In genomic region chr2:1598800-1599199, GRCh38 we compare ENCODE assay signal across 24 cellular contexts.
DNase-seq lines count a peak whose midpoint lies in the region; ATAC-seq and TF ChIP-seq lines count a peak whose summit lies in the region.
"Had no signal": no experiment of that assay in that cellular context is flagged by ENCODE, and none has a peak within 500 bp of the region (broad histone marks: within the 10 kb centered on the region; RNA-seq: fewer than 3 reads in every experiment).

No MANE protein-coding gene starts in this region.

- peak overlapping the region; percentile 56 for H2AK9ac ChIP-seq in IMR-90 (replicated peaks; ENCODE audit: low read depth, low read length, poor library complexity)

- no peak overlapping the region for H3K4me3 ChIP-seq in IMR-90 (ENCODE audit: insufficient read depth, low read depth, low read length)
- no peak overlapping the region for H3K4me3 ChIP-seq in coronary artery

- TF ChIP-seq CTCF in IMR-90 (conservative IDR thresholded peaks at IDR 0.05; ENCODE audit: low read depth, low read length) (no peak), coronary artery (IDR thresholded peaks at IDR 0.05) (no peak)

- peak overlapping the region; percentile 86; the same call in 1 of the 3 replicates for H2BK15ac ChIP-seq in IMR-90 (ENCODE audit: low read depth, low read length)

- no peak overlapping the region for H3K27ac ChIP-seq in IMR-90 (ENCODE audit: insufficient read depth, low read length)
- no peak overlapping the region for H3K27ac ChIP-seq in coronary artery
- H3K27ac ChIP-seq: HL-60, RWPE1 had no signal

- dilution Hi-C loops in IMR-90 (cut with HindIII; ENCODE audit: low sequenced_read_pairs, unreplicated experiment), result no loop called here

- no peaks in the 10 kb centered on the region for H3K9me3 ChIP-seq in IMR-90 (ENCODE audit: control insufficient read depth, insufficient read depth, low read length)

- no peak overlapping the region for H3K56ac ChIP-seq in IMR-90 (ENCODE audit: extremely low read depth, insufficient read depth, low read length)

- peaks cover 47% of the 10 kb centered on the region for H3K9me1 ChIP-seq in IMR-90 (ENCODE audit: insufficient read depth, low read length)

- no peak overlapping the region for H4K5ac ChIP-seq in IMR-90 (ENCODE audit: low read depth, low read length)

- peak overlapping the region; percentile 95; the same call in 1 of the 2 replicates for H2AK5ac ChIP-seq in IMR-90 (ENCODE audit: low read depth, low read length)

- no peak for ATAC-seq in IMR-90 (ENCODE audit: low read depth)
- no peak for ATAC-seq in HG02870 (IDR thresholded peaks at IDR 0.05; ENCODE audit: unreplicated experiment)

- no peak overlapping the region for H2BK5ac ChIP-seq in IMR-90 (ENCODE audit: low read depth, low read length, poor library complexity, severe bottlenecking)

- peaks cover 0 to 3% of the 10 kb centered on the region in 2 experiments; a peak in 1 of 4 replicates for H3K79me1 ChIP-seq in IMR-90 (ENCODE audit: low read depth in 1 of 2, low read length in 2 of 2)

- POLR2A ChIA-PET in IMR-90 (lab: Charles Lee; ENCODE audit: unreplicated experiment), result no interaction called here

- no peak overlapping the region for H3K9ac ChIP-seq in IMR-90 (ENCODE audit: low read depth, low read length)

- intact Hi-C loops in IMR-90 (cut with micrococcal nuclease), result no loop called here
- intact Hi-C loops in posterior vena cava (cut with DNase I), result loop anchor here (10.0 kb wide), 2 partner anchors 146 to 216 kb away; partner anchors contain the start of gene PXDN (in 1 of the 2)

- H3K36me3 ChIP-seq in IMR-90 (ENCODE audit: control insufficient read depth, insufficient read depth, low read length), result no peaks in the 10 kb centered on the region

- peaks cover 3% of the 10 kb centered on the region for H4K20me1 ChIP-seq in IMR-90 (ENCODE audit: insufficient read depth, low read length)

- H2BK20ac ChIP-seq in IMR-90 (ENCODE audit: low read depth, low read length), result peak overlapping the region; percentile 94; the same call in 1 of the 2 replicates

- peak overlapping the region; percentile 96 for H2BK120ac ChIP-seq in IMR-90 (ENCODE audit: low read depth, low read length)

- H2AFZ ChIP-seq in IMR-90 (replicated peaks; ENCODE audit: low read length, poor library complexity), result no peak overlapping the region

- TF ChIP-seq POLR2A in IMR-90 (IDR thresholded peaks at IDR 0.05; ENCODE audit: low read depth, low read length), result no peak

- in situ Hi-C loops in IMR-90 (cut with MboI; ENCODE audit: low sequenced_read_pairs), result loop anchor here (25.0 kb wide), 1 partner anchor 164 kb away; no protein-coding TSS in a partner anchor

- no peak overlapping the region for H3K18ac ChIP-seq in IMR-90 (ENCODE audit: low read depth, low read length)

- TF ChIP-seq RAD21 in IMR-90 (IDR thresholded peaks at IDR 0.05; ENCODE audit: low read length), result no peak

- peak; percentile 13 for DNase-seq in activated effector memory CD4-positive, alpha-beta T cell treated with anti-CD3 and anti-CD28 coated beads, Interleukin-2, amount 50 U/mL, for 16 hours
- DNase-seq in activated effector memory CD4-positive, alpha-beta T cell treated with Interleukin-2 at 50 U/mL for 16 hours, result no peak
- no peak for DNase-seq in IMR-90
- DNase-seq in coronary artery (ENCODE audit: low spot score), result peak; percentile 55
- DNase-seq in posterior vena cava (ENCODE audit: low spot score), result peak; percentile 46
- DNase-seq in activated CD4-positive, alpha-beta T cell treated with anti-CD3 and anti-CD28 coated beads for 4 hours, result no peak
- no peak for DNase-seq in inferior parietal cortex (ENCODE audit: extremely low spot score)
- DNase-seq: 8988T; ACHN; CD4-positive, alpha-beta memory T cell; COR-L47; DMS53; HCEC 1CT; NCI-H1092; NCI-H1417 treated with DMSO at 0.1 percent for 48 hours; NCI-H1694 treated with DMSO at 0.1 percent for 48 hours; NCI-H2081; NCI-H226; NCI-H510A; NCI-H69; SHP77 treated with DMSO at 0.1 percent for 48 hours had no signal

- H3K4ac ChIP-seq in IMR-90 (ENCODE audit: low read depth, low read length), result peak overlapping the region; percentile 95

- H3K4me1 ChIP-seq in IMR-90 (ENCODE audit: control insufficient read depth, insufficient read depth, low read length), result peaks cover 25% of the 10 kb centered on the region

- no peaks in the 10 kb centered on the region for H3K27me3 ChIP-seq in IMR-90 (ENCODE audit: control insufficient read depth, insufficient read depth, low read length)

- no peak overlapping the region for H3K4me2 ChIP-seq in IMR-90 (ENCODE audit: low read depth, low read length)

- 100% methylated on average over 2 of the region's 10 CpGs; no CpG with 5 or more reads in 1 of the 2 experiments for WGBS in IMR-90 (ENCODE audit: extremely low coverage in 2 of 2, insufficient read length in 1 of 2), 2 experiments

- H4K91ac ChIP-seq in IMR-90 (ENCODE audit: insufficient read depth, low read depth, low read length), result peak overlapping the region; percentile 93; the same call in 1 of the 2 replicates

- peak overlapping the region; percentile 7; the same call in 1 of the 2 replicates for H3K14ac ChIP-seq in IMR-90 (replicated peaks; ENCODE audit: low read depth, low read length)

- H3K23ac ChIP-seq in IMR-90 (ENCODE audit: low read depth, low read length), result no peak overlapping the region

- no TSS peak for BruUV-seq in IMR-90 (replicated peaks; lab: Mats Ljungman, UMichigan)

- CTCF ChIA-PET in IMR-90 (lab: Yijun Ruan, JAX), result interaction anchor here (0.8 to 1.4 kb wide), 2 partner anchors 26 to 171 kb away, joined by 3 to 5 read pairs; no protein-coding TSS in a partner anchor

- peak overlapping the region in 1 of 2 experiments; percentile 16; a peak in 1 of 4 replicates for H4K8ac ChIP-seq in IMR-90 (ENCODE audit: low read depth in 2 of 2, low read length in 2 of 2)

TF ChIP-seq in IMR-90, 13 proteins besides CTCF, POLR2A, EP300 and RAD21:
- no peak for TF ChIP-seq CEBPB (IDR thresholded peaks at IDR 0.05; ENCODE audit: low read depth, low read length)
- TF ChIP-seq BHLHE40 (IDR thresholded peaks at IDR 0.05; ENCODE audit: low read depth, low read length), result no peak

Comparison
In these comparisons a context has a peak if more than half of its experiments do, and no peak if none do; other contexts are left out.
1. DNase-seq: peak in activated effector memory CD4-positive, alpha-beta T cell treated with anti-CD3 and anti-CD28 coated beads, Interleukin-2, amount 50 U/mL, for 16 hours (single experiment), coronary artery (single experiment) and posterior vena cava (single experiment); none in activated effector memory CD4-positive, alpha-beta T cell treated with Interleukin-2 at 50 U/mL for 16 hours (single experiment), IMR-90 (single experiment), activated CD4-positive, alpha-beta T cell treated with anti-CD3 and anti-CD28 coated beads for 4 hours (0 of 2) and inferior parietal cortex (single experiment).